ENCODE assay signal across 1 cellular context in genomic region chr1:21607549-21608529, GRCh38.
TF ChIP-seq lines count a peak whose summit lies in the region.

No MANE protein-coding gene starts in this region.

TF ChIP-seq in K562, 482 proteins besides CTCF, POLR2A, EP300 and RAD21 (continued from another document and continues in another):
- TF ChIP-seq ZBTB9 (CRISPR knock-in tag; IDR thresholded peaks at IDR 0.05), result 0 out of 2 replicates have a peak, but pooled peaks have one; percentile 28
- TF ChIP-seq ZNF239 (CRISPR knock-in tag; IDR thresholded peaks at IDR 0.05), result peak; percentile 28; the same call in 1 of the 2 replicates
- 0 out of 4 replicates have a peak, but pooled peaks of 1 of the 2 experiments have one; percentile 46 for TF ChIP-seq ARNT (IDR thresholded peaks at IDR 0.05)
- TF ChIP-seq ZNF717 (CRISPR knock-in tag; IDR thresholded peaks at IDR 0.05), result no peak
- no peak for TF ChIP-seq ZFP91 (CRISPR knock-in tag; IDR thresholded peaks at IDR 0.05)
- TF ChIP-seq RFX1 (IDR thresholded peaks at IDR 0.05), result no peak
- TF ChIP-seq THRB (CRISPR knock-in tag; conservative IDR thresholded peaks at IDR 0.05), result peak; percentile 70; the same call in 1 of the 2 replicates
- TF ChIP-seq C11orf30 (IDR thresholded peaks at IDR 0.05; ENCODE audit: low read depth), result peak; percentile 59
- TF ChIP-seq ZNF146 (CRISPR knock-in tag; IDR thresholded peaks at IDR 0.05; ENCODE audit: unreplicated experiment), result no peak
- TF ChIP-seq HIVEP1 (CRISPR knock-in tag; IDR thresholded peaks at IDR 0.05), result peak; percentile 15; the same call in 1 of the 2 replicates
- TF ChIP-seq ZBTB7A (IDR thresholded peaks at IDR 0.05; ENCODE audit: borderline replicate concordance, control insufficient read depth, low read depth, low read length), result peak; percentile 69; the same call in 1 of the 2 replicates
- TF ChIP-seq STAT6 (CRISPR knock-in tag; IDR thresholded peaks at IDR 0.05), result no peak
- peak in 1 of 2 experiments; percentile 28; a peak in 1 of 4 replicates for TF ChIP-seq UBTF (IDR thresholded peaks at IDR 0.05; ENCODE audit: borderline replicate concordance in 1 of 2, low read depth in 2 of 2, low read length in 2 of 2)
- TF ChIP-seq ZNF280B (CRISPR knock-in tag; IDR thresholded peaks at IDR 0.05), result no peak
- peak; percentile 48 for TF ChIP-seq E2F8 (IDR thresholded peaks at IDR 0.05; ENCODE audit: low read depth, partially characterized antibody)
- TF ChIP-seq CREB1 (IDR thresholded peaks at IDR 0.05), result 0 out of 2 replicates have a peak, but pooled peaks have one; percentile 29
- TF ChIP-seq CREB1 (CRISPR knock-in tag; IDR thresholded peaks at IDR 0.05), result no peak
- peak; percentile 100 for TF ChIP-seq HDGF (IDR thresholded peaks at IDR 0.05)
- TF ChIP-seq BCLAF1 (IDR thresholded peaks at IDR 0.05; ENCODE audit: borderline replicate concordance in 1 of 2, control insufficient read depth in 1 of 2, low read depth in 2 of 2, low read length in 1 of 2), result no peak
- TF ChIP-seq MAZ (CRISPR knock-in tag; conservative IDR thresholded peaks at IDR 0.05 in 1 of 2, IDR thresholded peaks at IDR 0.05 in 1 of 2), result peak; percentile 64 to 72
- no peak for TF ChIP-seq MLLT1 (IDR thresholded peaks at IDR 0.05)
- 0 out of 2 replicates have a peak, but pooled peaks have one; percentile 32 for TF ChIP-seq ZNF830 (CRISPR knock-in tag; IDR thresholded peaks at IDR 0.05)
- no peak for TF ChIP-seq ATF1 (CRISPR knock-in tag; IDR thresholded peaks at IDR 0.05)
- TF ChIP-seq ATF1 (tag; IDR thresholded peaks at IDR 0.05), result peak; percentile 29; the same call in 1 of the 2 replicates
- TF ChIP-seq ZNF511 (CRISPR knock-in tag; IDR thresholded peaks at IDR 0.05), result no peak
- peak; percentile 10 to 53; a peak in 2 of 4 replicates for TF ChIP-seq RCOR1 (IDR thresholded peaks at IDR 0.05; ENCODE audit: borderline replicate concordance in 1 of 2, low read depth in 2 of 2, low read length in 2 of 2)
- peak in 1 of 2 experiments; percentile 40; a peak in 1 of 3 replicates for TF ChIP-seq CBX3 (IDR thresholded peaks at IDR 0.05; ENCODE audit: borderline replicate concordance in 1 of 2, low read length in 2 of 2)
- TF ChIP-seq PKNOX1 (IDR thresholded peaks at IDR 0.05), result peak; percentile 100
- TF ChIP-seq MBD1 (CRISPR knock-in tag; IDR thresholded peaks at IDR 0.05), result no peak
- 0 out of 4 replicates have a peak, but pooled peaks of 1 of the 2 experiments have one; percentile 5 for TF ChIP-seq KDM4B (IDR thresholded peaks at IDR 0.05; ENCODE audit: borderline replicate concordance in 2 of 2, low read depth in 1 of 2)
